ENCODE assay signal across 18 cellular contexts in the genomic region with DNA sequence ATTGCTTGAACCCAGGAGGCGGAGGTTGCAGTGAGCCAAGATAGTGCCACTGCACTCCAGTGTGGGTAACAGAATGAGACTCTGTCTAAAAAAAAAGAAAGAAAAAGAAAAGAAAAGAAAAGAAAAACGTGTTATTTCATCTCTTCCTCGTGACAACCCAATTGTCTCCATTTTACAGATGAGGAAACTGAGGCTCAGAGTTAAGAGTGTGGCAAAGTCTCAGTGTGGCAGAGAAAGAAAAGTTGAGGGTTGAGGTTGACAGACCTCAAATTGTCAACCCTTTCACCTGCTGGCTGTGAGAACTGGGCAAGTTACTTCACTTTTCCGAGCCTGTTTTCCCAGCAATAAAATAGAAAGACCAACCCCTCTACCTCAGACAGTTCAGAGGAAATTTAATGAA. TPM values are rescaled to one million over a fixed set of nuclear protein-coding genes. Genes with fewer than 3 reads are reported as not detected.
DNase-seq lines count a peak whose midpoint lies in the region; ATAC-seq and TF ChIP-seq lines count a peak whose summit lies in the region.
"Had no signal": no experiment of that assay in that cellular context is flagged by ENCODE, and none has a peak within 500 bp of the region (broad histone marks: within the 10 kb centered on the region; RNA-seq: fewer than 3 reads in every experiment).

No MANE protein-coding gene starts in this region.

- in situ Hi-C loops in brain microvascular endothelial cell (cut with HindIII; ENCODE audit: low pct_ligation_motif_present, low sequenced_read_pairs): no loop called here

- H3K27ac ChIP-seq in PC-9: 0 out of 2 replicates have a peak overlapping the region, but pooled peaks have one; percentile 2
- peak overlapping the region; percentile 43 for H3K27ac ChIP-seq in brain microvascular endothelial cell
- peak overlapping the region; percentile 63 for H3K27ac ChIP-seq in osteoblast (ENCODE audit: low read depth, low read length)
- peak overlapping the region; percentile 64 to 66 for H3K27ac ChIP-seq in tibial artery

- no peaks in the 10 kb centered on the region for H3K27me3 ChIP-seq in PC-9 (ENCODE audit: insufficient read depth, low read depth)
- no peaks in the 10 kb centered on the region for H3K27me3 ChIP-seq in brain microvascular endothelial cell (replicated peaks)
- H3K27me3 ChIP-seq in osteoblast (ENCODE audit: insufficient read depth, low read length): no peaks in the 10 kb centered on the region
- no peaks in the 10 kb centered on the region for H3K27me3 ChIP-seq in tibial artery
- H3K27me3 ChIP-seq: adrenal gland had no signal

- H3K9me3 Mint-ChIP-seq in activated T-cell treated with anti-CD3 and anti-CD28 coated beads, Interleukin-2, amount 50 U/mL, for 4 hours: no peaks in the 10 kb centered on the region
- H3K9me3 Mint-ChIP-seq: activated T-helper 17 cell treated with anti-CD3 and anti-CD28 coated beads, Interleukin-2, amount 50 U/mL, for 72 hours; central memory CD8-positive, alpha-beta T cell had no signal

- H3K4me2 ChIP-seq in PC-9 (no peak overlapping the region), osteoblast (ENCODE audit: insufficient read depth, low read length) (peak overlapping the region; percentile 61)
- H3K4me2 ChIP-seq: SK-N-SH had no signal

- ATAC-seq in T-helper 17 cell (no peak), HG03520 (IDR thresholded peaks at IDR 0.05; ENCODE audit: unreplicated experiment) (no peak)
- no peak for ATAC-seq in activated T-cell treated with anti-CD3 and anti-CD28 coated beads, Interleukin-2, amount 50 U/mL, for 4 hours
- ATAC-seq: activated CD4-positive, alpha-beta T cell treated with anti-CD3 and anti-CD28 coated beads for 36 hours; activated T-helper 17 cell treated with anti-CD3 and anti-CD28 coated beads, Interleukin-2, amount 50 U/mL, for 72 hours had no signal

- no peak overlapping the region for H3K4me3 ChIP-seq in PC-9
- H3K4me3 ChIP-seq in brain microvascular endothelial cell (ENCODE audit: low read depth, low read length): no peak overlapping the region
- H3K4me3 ChIP-seq in osteoblast (ENCODE audit: insufficient read depth, low read length): no peak overlapping the region
- no peak overlapping the region for H3K4me3 ChIP-seq in tibial artery
- H3K4me3 ChIP-seq: adrenal gland had no signal

- H3F3A ChIP-seq in PC-9 (ENCODE audit: insufficient read depth, low read depth): 0 out of 2 replicates have a peak, but pooled peaks cover 11% of the 10 kb centered on the region

- BruUV-seq in PC-9 (replicated peaks; lab: Mats Ljungman, UMichigan): no TSS peak

- H3K27ac Mint-ChIP-seq in T-helper 17 cell: no peak overlapping the region
- H3K27ac Mint-ChIP-seq: activated CD4-positive, alpha-beta T cell treated with anti-CD3 and anti-CD28 coated beads for 36 hours; activated T-helper 17 cell treated with anti-CD3 and anti-CD28 coated beads, Interleukin-2, amount 50 U/mL, for 72 hours had no signal

- intact Hi-C loops in PC-9 (cut with micrococcal nuclease; ENCODE audit: unreplicated experiment): loop anchor here (5.0 kb wide), 1 partner anchor 123 kb away; a partner anchor contains a TSS
- intact Hi-C loops in tibial artery (cut with DNase I; ENCODE audit: low total_unique reads): loop anchor here (2.0 kb wide), 1 partner anchor 125 kb away; a partner anchor contains a TSS

- H2AFZ ChIP-seq in PC-9: no peak overlapping the region
- H2AFZ ChIP-seq in osteoblast (ENCODE audit: low read length): no peak overlapping the region

- no peak overlapping the region for H3K4me3 Mint-ChIP-seq in T-helper 17 cell
- no peak overlapping the region for H3K4me3 Mint-ChIP-seq in activated T-cell treated with anti-CD3 and anti-CD28 coated beads, Interleukin-2, amount 50 U/mL, for 4 hours
- H3K4me3 Mint-ChIP-seq: activated CD4-positive, alpha-beta T cell treated with anti-CD3 and anti-CD28 coated beads for 36 hours; activated T-helper 17 cell treated with anti-CD3 and anti-CD28 coated beads, Interleukin-2, amount 50 U/mL, for 72 hours; central memory CD8-positive, alpha-beta T cell had no signal

- CTCF ChIA-PET in PC-9 (lab: Charles Lee): no interaction called here

- H4K20me1 ChIP-seq in PC-9 (ENCODE audit: insufficient read depth): no peaks in the 10 kb centered on the region; the same call in 1 of the 2 replicates
- H4K20me1 ChIP-seq in osteoblast (ENCODE audit: insufficient read depth, low read length): no peaks in the 10 kb centered on the region

- DNase-seq in PC-9 (no peak), brain microvascular endothelial cell (no peak), osteoblast (ENCODE audit: insufficient read length, low spot score, missing footprints) (no peak), tibial artery (no peak), T-helper 17 cell (no peak)
- DNase-seq in activated T-cell treated with anti-CD3 and anti-CD28 coated beads, Interleukin-2, amount 50 U/mL, for 4 hours: no peak
- DNase-seq: activated CD4-positive, alpha-beta T cell treated with anti-CD3 and anti-CD28 coated beads for 36 hours; adrenal gland; effector memory CD4-positive, alpha-beta T cell; left ventricle myocardium superior; SK-N-SH; small intestine; stimulated activated CD4-positive, alpha-beta T cell treated with anti-CD3 and anti-CD28 coated beads, Interleukin-4, amount 100 ng/mL, for 24 hours had no signal

- peaks cover 7% of the 10 kb centered on the region for H3K4me1 Mint-ChIP-seq in T-helper 17 cell
- peaks cover 1% of the 10 kb centered on the region for H3K4me1 Mint-ChIP-seq in activated T-cell treated with anti-CD3 and anti-CD28 coated beads, Interleukin-2, amount 50 U/mL, for 4 hours (ENCODE audit: low read depth)
- H3K4me1 Mint-ChIP-seq: activated T-helper 17 cell treated with anti-CD3 and anti-CD28 coated beads, Interleukin-2, amount 50 U/mL, for 72 hours; central memory CD8-positive, alpha-beta T cell had no signal

- TF ChIP-seq CTCF in PC-9 (conservative IDR thresholded peaks at IDR 0.05) (no peak), brain microvascular endothelial cell (IDR thresholded peaks at IDR 0.05; ENCODE audit: low read depth, low read length, missing control alignments) (no peak), osteoblast (IDR thresholded peaks at IDR 0.05; ENCODE audit: extremely low read depth, low read depth, low read length) (no peak), tibial artery (IDR thresholded peaks at IDR 0.05) (no peak)

- H3K79me2 ChIP-seq in PC-9 (ENCODE audit: low read depth): peaks cover 29% of the 10 kb centered on the region
- peaks cover 76% of the 10 kb centered on the region for H3K79me2 ChIP-seq in osteoblast (ENCODE audit: insufficient read depth, low read length)

- no peaks in the 10 kb centered on the region for H3K36me3 Mint-ChIP-seq in T-helper 17 cell (ENCODE audit: low read depth)
- no peaks in the 10 kb centered on the region for H3K36me3 Mint-ChIP-seq in activated T-cell treated with anti-CD3 and anti-CD28 coated beads, Interleukin-2, amount 50 U/mL, for 4 hours (ENCODE audit: insufficient read depth)

- POLR2A ChIA-PET in PC-9 (lab: Charles Lee; ENCODE audit: unreplicated experiment): no interaction called here

- H3K9me3 ChIP-seq in PC-9 (ENCODE audit: insufficient read depth, low read depth) (no peaks in the 10 kb centered on the region), osteoblast (ENCODE audit: low read depth, low read length) (no peaks in the 10 kb centered on the region), tibial artery (no peaks in the 10 kb centered on the region), T-helper 17 cell (ENCODE audit: control insufficient read depth, low read length, poor library complexity, severe bottlenecking) (no peaks in the 10 kb centered on the region)
- H3K9me3 ChIP-seq: adrenal gland, SK-N-SH had no signal

- H3K36me3 ChIP-seq in PC-9 (ENCODE audit: low read depth) (0 out of 2 replicates have a peak, but pooled peaks cover 5% of the 10 kb centered on the region), brain microvascular endothelial cell (replicated peaks) (peaks cover 3% of the 10 kb centered on the region), osteoblast (ENCODE audit: insufficient read depth, low read length) (no peaks in the 10 kb centered on the region), tibial artery (no peaks in the 10 kb centered on the region)
- H3K36me3 ChIP-seq: adrenal gland had no signal

- peaks cover 22% of the 10 kb centered on the region for H3K27me3 Mint-ChIP-seq in T-helper 17 cell
- peaks cover under 1% of the 10 kb centered on the region for H3K27me3 Mint-ChIP-seq in activated T-cell treated with anti-CD3 and anti-CD28 coated beads, Interleukin-2, amount 50 U/mL, for 4 hours (ENCODE audit: low read depth)

- no peaks in the 10 kb centered on the region for H3K9me2 ChIP-seq in PC-9 (ENCODE audit: insufficient read depth)
- H3K9me2 ChIP-seq: SK-N-SH had no signal

- H3K4me1 ChIP-seq in PC-9 (replicated peaks; ENCODE audit: insufficient read depth) (no peaks in the 10 kb centered on the region), osteoblast (ENCODE audit: insufficient read depth, low read length) (peaks cover 56% of the 10 kb centered on the region), tibial artery (peaks cover 0 to 71% (median 58%) of the 10 kb centered on the region in 4 donors)

RNA-seq across cellular contexts. Expression of a gene that starts 59.6 kb away (rescaled TPM):
- total RNA-seq in PC-9 (2021) (not detected in 2 replicates), osteoblast (under 0.01 TPM in 1 of 2 replicates, not detected in the other), T-helper 17 cell (not detected)
- 1 to 10 TPM in 2 of 3 donors, under 1 TPM in 1; 0.92 to 1.3 (median 1.0) TPM for total RNA-seq in activated T-cell treated with anti-CD3 and anti-CD28 coated beads, Interleukin-2, amount 50 U/mL, for 4 hours
- total RNA-seq: activated CD4-positive, alpha-beta T cell treated with anti-CD3 and anti-CD28 coated beads for 36 hours; activated T-helper 17 cell treated with anti-CD3 and anti-CD28 coated beads, Interleukin-2, amount 50 U/mL, for 72 hours; Daoy; left ventricle myocardium superior; subcutaneous adipose tissue had no signal

Comparison
In these comparisons a context has a peak if more than half of its experiments do, and no peak if none do; other contexts are left out.
1. H3K27ac ChIP-seq: peak in every context shown above with its lines; median percentile 65 in tibial artery; 63 in osteoblast; 43 in brain microvascular endothelial cell; 2 in PC-9.